27 cellular contexts compared by ENCODE assay signal in genomic region chr14:93592786-93593185, GRCh38.
"Had no signal": no experiment of that assay in that cellular context is flagged by ENCODE, and none has a peak within 500 bp of the region (broad histone marks: within the 10 kb centered on the region; RNA-seq: fewer than 3 reads in every experiment).

No MANE protein-coding gene starts in this region.

- H3K36me3 Mint-ChIP-seq: activated naive CD8-positive, alpha-beta T cell had no signal

- H3K27me3 Mint-ChIP-seq: activated CD4-positive, alpha-beta memory T cell treated with anti-CD3 and anti-CD28 coated beads, Interleukin-2, amount 10 ng/mL, durations not matched to agents 7 days and 5 days had no signal

- ATAC-seq: activated T-cell treated with anti-CD3 and anti-CD28 coated beads, Interleukin-2, amount 50 U/mL, for 72 hours; effector memory CD8-positive, alpha-beta T cell; foreskin keratinocyte; gastrocnemius medialis had no signal

- H3K9me3 ChIP-seq: gastrocnemius medialis had no signal

- H3K4me3 Mint-ChIP-seq: activated CD4-positive, alpha-beta memory T cell treated with anti-CD3 and anti-CD28 coated beads, Interleukin-2, amount 10 ng/mL, durations not matched to agents 7 days and 5 days; activated CD4-positive, alpha-beta T cell treated with anti-CD3 and anti-CD28 coated beads, Interleukin-2, amount 10 ng/mL, durations not matched to agents 7 days and 5 days; activated naive CD8-positive, alpha-beta T cell; activated T-cell treated with anti-CD3 and anti-CD28 coated beads, Interleukin-2, amount 50 U/mL, for 24 hours; activated T-cell treated with anti-CD3 and anti-CD28 coated beads, Interleukin-2, amount 50 U/mL, for 72 hours; effector memory CD8-positive, alpha-beta T cell had no signal

- H3K4me3 ChIP-seq: gastrocnemius medialis had no signal

- H3K9me3 Mint-ChIP-seq: activated CD4-positive, alpha-beta memory T cell treated with anti-CD3 and anti-CD28 coated beads, Interleukin-2, amount 10 ng/mL, durations not matched to agents 7 days and 5 days; activated CD4-positive, alpha-beta T cell treated with anti-CD3 and anti-CD28 coated beads, Interleukin-2, amount 10 ng/mL, durations not matched to agents 7 days and 5 days; activated T-cell treated with anti-CD3 and anti-CD28 coated beads, Interleukin-2, amount 50 U/mL, for 24 hours; activated T-cell treated with anti-CD3 and anti-CD28 coated beads, Interleukin-2, amount 50 U/mL, for 72 hours; effector memory CD8-positive, alpha-beta T cell had no signal

- H3K36me3 ChIP-seq: brain microvascular endothelial cell, gastrocnemius medialis had no signal

- DNase-seq: activated CD4-positive, alpha-beta memory T cell treated with anti-CD3 and anti-CD28 coated beads, Interleukin-2, amount 10 ng/mL, durations not matched to agents 7 days and 5 days; activated CD4-positive, alpha-beta T cell treated with anti-CD3 and anti-CD28 coated beads for 4 hours; activated CD4-positive, alpha-beta T cell treated with anti-CD3 and anti-CD28 coated beads, Interleukin-2, amount 10 ng/mL, durations not matched to agents 7 days and 5 days; activated CD4-positive, alpha-beta T cell treated with anti-CD3 and anti-CD28 coated beads, Interleukin-2, amount 50 U/mL, for 4 hours; activated CD4-positive, CD25-positive, alpha-beta regulatory T cell; activated CD4-positive, CD25-positive, alpha-beta regulatory T cell treated with anti-CD3 and anti-CD28 coated beads, Interleukin-2, amount 50 U/mL, for 72 hours; activated CD8-positive, alpha-beta memory T cell treated with anti-CD3 and anti-CD28 coated beads, Interleukin-2, amount 50 U/mL, for 48 hours; activated gamma-delta T cell; activated naive CD4-positive, alpha-beta T cell; activated naive CD4-positive, alpha-beta T cell treated with anti-CD3 and anti-CD28 coated beads, Interleukin-2, amount 50 U/mL, for 16 hours; activated T-cell treated with anti-CD3 and anti-CD28 coated beads for 4 hours; activated T-cell treated with anti-CD3 and anti-CD28 coated beads, Interleukin-2, amount 50 U/mL, for 24 hours; activated T-cell treated with anti-CD3 and anti-CD28 coated beads, Interleukin-2, amount 50 U/mL, for 72 hours; amniotic stem cell; anterior cingulate cortex; brain microvascular endothelial cell; caudate nucleus; cortex of kidney; dermis blood vessel endothelial cell; effector CD4-positive, alpha-beta T cell; effector memory CD8-positive, alpha-beta T cell; foreskin keratinocyte; gastrocnemius medialis; glutamatergic neuron; T-helper 2 cell had no signal

- H3K27ac ChIP-seq: brain microvascular endothelial cell, epithelial cell of prostate, foreskin keratinocyte, gastrocnemius medialis had no signal

- H3K4me1 ChIP-seq: foreskin keratinocyte, gastrocnemius medialis had no signal

- H3K4me1 Mint-ChIP-seq: activated CD4-positive, alpha-beta memory T cell treated with anti-CD3 and anti-CD28 coated beads, Interleukin-2, amount 10 ng/mL, durations not matched to agents 7 days and 5 days; activated CD4-positive, alpha-beta T cell treated with anti-CD3 and anti-CD28 coated beads, Interleukin-2, amount 10 ng/mL, durations not matched to agents 7 days and 5 days had no signal

- H3K27me3 ChIP-seq: brain microvascular endothelial cell, foreskin keratinocyte, gastrocnemius medialis had no signal

- H3K27ac Mint-ChIP-seq: activated CD4-positive, alpha-beta memory T cell treated with anti-CD3 and anti-CD28 coated beads, Interleukin-2, amount 10 ng/mL, durations not matched to agents 7 days and 5 days; activated CD4-positive, alpha-beta T cell treated with anti-CD3 and anti-CD28 coated beads, Interleukin-2, amount 10 ng/mL, durations not matched to agents 7 days and 5 days; activated naive CD8-positive, alpha-beta T cell; activated T-cell treated with anti-CD3 and anti-CD28 coated beads, Interleukin-2, amount 50 U/mL, for 24 hours; activated T-cell treated with anti-CD3 and anti-CD28 coated beads, Interleukin-2, amount 50 U/mL, for 72 hours; effector memory CD8-positive, alpha-beta T cell had no signal
